Comparison of ENCODE assay signal across 25 cellular contexts in the genomic region with DNA sequence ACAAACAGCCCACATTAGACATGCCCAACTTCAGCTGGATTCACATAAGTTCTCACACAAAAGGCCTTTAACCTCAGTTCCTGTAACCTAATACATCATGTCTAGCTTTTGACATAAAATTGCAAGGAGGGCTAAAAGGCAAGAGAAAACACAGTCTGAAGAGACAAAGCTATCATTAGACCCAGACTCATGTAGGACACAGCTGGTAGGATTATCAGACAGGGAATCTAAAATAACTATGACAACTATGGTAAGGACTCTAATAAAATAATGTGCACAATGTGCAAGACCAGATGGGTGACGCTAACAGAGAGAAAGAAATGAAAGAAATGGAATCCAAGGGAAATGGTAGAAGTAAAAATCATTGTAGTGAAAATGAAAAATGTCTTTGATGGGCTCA.
"Had no signal": no experiment of that assay in that cellular context is flagged by ENCODE, and none has a peak within 500 bp of the region (broad histone marks: within the 10 kb centered on the region; RNA-seq: fewer than 3 reads in every experiment).

No MANE protein-coding gene starts in this region.

- H3K4me3 ChIP-seq: coronary artery, dorsolateral prefrontal cortex, esophagus squamous epithelium, gastroesophageal sphincter, heart left ventricle, hepatocyte, left lung, lower lobe of right lung, mucosa of descending colon had no signal

- H3K4me1 ChIP-seq: esophagus squamous epithelium, gastroesophageal sphincter, left lung, lower lobe of right lung had no signal

- H3K27me3 ChIP-seq: dorsolateral prefrontal cortex, esophagus squamous epithelium, gastroesophageal sphincter, heart left ventricle, hepatocyte, left lung had no signal

- H3K36me3 ChIP-seq: esophagus squamous epithelium, gastroesophageal sphincter, heart left ventricle, left lung, lower lobe of right lung had no signal

- DNase-seq: dermis blood vessel endothelial cell; dorsolateral prefrontal cortex; effector CD4-positive, alpha-beta T cell; effector memory CD4-positive, alpha-beta T cell; esophagus squamous epithelium; foreskin fibroblast; foreskin melanocyte; heart left ventricle; hypothalamus; immature natural killer cell; islet precursor cell; kidney; kidney glomerular epithelial cell; left colon; left lung; left ventricle myocardium superior; lower lobe of right lung; mesenchymal stem cell; mucosa of descending colon had no signal

- H3K4me1 Mint-ChIP-seq: immature natural killer cell had no signal

- H3K4me3 Mint-ChIP-seq: immature natural killer cell, mesothelial cell of epicardium had no signal

- H3K36me3 Mint-ChIP-seq: immature natural killer cell had no signal

- H3K9me3 ChIP-seq: lower lobe of right lung, mucosa of descending colon had no signal

- H3K27ac ChIP-seq: dorsolateral prefrontal cortex, epithelial cell of prostate, esophagus squamous epithelium, gastroesophageal sphincter, heart left ventricle, hepatocyte, left lung, lower lobe of right lung had no signal

- ATAC-seq: esophagus mucosa, gastroesophageal sphincter, heart left ventricle, left colon, left lung, left ventricle myocardium superior, lower lobe of right lung, mucosa of descending colon had no signal

- H3K27ac Mint-ChIP-seq: immature natural killer cell, mesothelial cell of epicardium had no signal
